Comparison of ENCODE assay signal across 24 cellular contexts in genomic region chr3:187849255-187849654, GRCh38.
"Had no signal": no experiment of that assay in that cellular context is flagged by ENCODE, and none has a peak within 500 bp of the region (broad histone marks: within the 10 kb centered on the region; RNA-seq: fewer than 3 reads in every experiment).

No MANE protein-coding gene starts in this region.

- H3K27me3 ChIP-seq: vagina had no signal

- DNase-seq: activated CD4-positive, alpha-beta T cell treated with anti-CD3 and anti-CD28 coated beads for 1 hour; activated CD4-positive, alpha-beta T cell treated with anti-CD3 and anti-CD28 coated beads, Interleukin-2, amount 50 U/mL, for 1 hour; activated CD8-positive, alpha-beta memory T cell treated with anti-CD3 and anti-CD28 coated beads, Interleukin-2, amount 10 ng/mL, durations not matched to agents 7 days and 5 days; activated CD8-positive, alpha-beta T cell treated with anti-CD3 and anti-CD28 coated beads, Interleukin-2, amount 10 ng/mL, durations not matched to agents 7 days and 5 days; activated naive CD4-positive, alpha-beta T cell; activated T-cell treated with anti-CD3 and anti-CD28 coated beads, Interleukin-2, amount 50 U/mL, for 48 hours; endodermal cell; foreskin melanocyte; kidney glomerular epithelial cell; mammary epithelial cell; nucleus accumbens; psoas muscle; stimulated activated CD4-positive, alpha-beta T cell treated with anti-CD3 and anti-CD28 coated beads, Interleukin-2, amount 100 ng/mL, for 48 hours; stimulated activated naive CD8-positive, alpha-beta T cell treated with anti-CD3 and anti-CD28 coated beads, Interleukin-15, Interleukin-2, amounts not matched to agents 100 U/mL and 50 U/mL, for 24 hours; T-helper 9 cell had no signal

- H3K4me1 ChIP-seq: parathyroid adenoma, psoas muscle had no signal

- H3K4me3 Mint-ChIP-seq: activated CD8-positive, alpha-beta memory T cell treated with anti-CD3 and anti-CD28 coated beads, Interleukin-2, amount 10 ng/mL, durations not matched to agents 7 days and 5 days; activated CD8-positive, alpha-beta T cell treated with anti-CD3 and anti-CD28 coated beads, Interleukin-2, amount 10 ng/mL, durations not matched to agents 7 days and 5 days; central memory CD8-positive, alpha-beta T cell; dendritic cell treated with granulocyte-macrophage colony-stimulating factor and Interleukin-4, amounts not matched to agents 40 ng/mL and 50 ng/mL, for 4 days; endodermal cell; type B pancreatic cell; WTC11 had no signal

- H3K9me3 ChIP-seq: thoracic aorta, vagina had no signal

- H3K36me3 Mint-ChIP-seq: type B pancreatic cell had no signal

- H3K27ac ChIP-seq: parathyroid adenoma, psoas muscle, thoracic aorta, vagina had no signal

- H3K9me3 Mint-ChIP-seq: central memory CD8-positive, alpha-beta T cell; dendritic cell treated with granulocyte-macrophage colony-stimulating factor and Interleukin-4, amounts not matched to agents 40 ng/mL and 50 ng/mL, for 4 days; type B pancreatic cell had no signal

- H3K27ac Mint-ChIP-seq: activated CD8-positive, alpha-beta memory T cell treated with anti-CD3 and anti-CD28 coated beads, Interleukin-2, amount 10 ng/mL, durations not matched to agents 7 days and 5 days; activated CD8-positive, alpha-beta T cell treated with anti-CD3 and anti-CD28 coated beads, Interleukin-2, amount 10 ng/mL, durations not matched to agents 7 days and 5 days; activated naive CD4-positive, alpha-beta T cell treated with anti-CD3 and anti-CD28 coated beads, Interleukin-2, amount 50 U/mL, for 72 hours; activated T-helper 2 cell treated with anti-CD3 and anti-CD28 coated beads, Interferon-gamma antibody, Interleukin-2, Interleukin-4, amounts not matched to agents 10 μg/mL and 5 μg/mL and 100 μg/mL, durations not matched to agents 14 hours and 24 hours and 36 hours; endodermal cell; type B pancreatic cell; WTC11 had no signal

- H3K27me3 Mint-ChIP-seq: activated CD8-positive, alpha-beta memory T cell treated with anti-CD3 and anti-CD28 coated beads, Interleukin-2, amount 10 ng/mL, durations not matched to agents 7 days and 5 days; central memory CD8-positive, alpha-beta T cell; type B pancreatic cell had no signal

- H3K36me3 ChIP-seq: thoracic aorta, vagina had no signal

- H3K4me3 ChIP-seq: psoas muscle, thoracic aorta, vagina had no signal

- H3K4me1 Mint-ChIP-seq: activated CD8-positive, alpha-beta memory T cell treated with anti-CD3 and anti-CD28 coated beads, Interleukin-2, amount 10 ng/mL, durations not matched to agents 7 days and 5 days; WTC11 had no signal
